In genomic region chr5:56837386-56837785, GRCh38 we compare ENCODE assay signal across 18 cellular contexts. TPM values are rescaled to one million over a fixed set of nuclear protein-coding genes. Genes with fewer than 3 reads are reported as not detected.
DNase-seq lines count a peak whose midpoint lies in the region; ATAC-seq and TF ChIP-seq lines count a peak whose summit lies in the region.
"Had no signal": no experiment of that assay in that cellular context is flagged by ENCODE, and none has a peak within 500 bp of the region (broad histone marks: within the 10 kb centered on the region; RNA-seq: fewer than 3 reads in every experiment).

No MANE protein-coding gene starts in this region.

- H3K27me3 Mint-ChIP-seq in CD8-positive, alpha-beta memory T cell: no peaks in the 10 kb centered on the region

- H3K36me3 Mint-ChIP-seq in CD8-positive, alpha-beta memory T cell: no peaks in the 10 kb centered on the region
- no peaks in the 10 kb centered on the region for H3K36me3 Mint-ChIP-seq in stimulated activated effector memory CD8-positive, alpha-beta T cell treated with anti-CD3 and anti-CD28 coated beads, Interleukin-12 subunit alpha, Interleukin-12 subunit beta, amount 100 ng/mL, for 72 hours

- H3K9me3 ChIP-seq in CD8-positive, alpha-beta memory T cell (ENCODE audit: low read length): no peaks in the 10 kb centered on the region
- H3K9me3 ChIP-seq in OCI-LY7 (ENCODE audit: low read length): no peaks in the 10 kb centered on the region
- H3K9me3 ChIP-seq in esophagus squamous epithelium: no peaks in the 10 kb centered on the region
- H3K9me3 ChIP-seq in testis: no peaks in the 10 kb centered on the region
- H3K9me3 ChIP-seq: left lung had no signal

- in situ Hi-C loops in GM13976 (cut with MboI; ENCODE audit: low sequenced_read_pairs, unreplicated experiment): no loop called here

- POLR2A ChIA-PET in CD8-positive, alpha-beta memory T cell (lab: Charles Lee): no interaction called here
- POLR2A ChIA-PET in OCI-LY7 (lab: Charles Lee): interaction anchor here (0.6 to 3.2 kb wide), 10 partner anchors 10 to 361 kb away, joined by 3 to 21 read pairs (median 4); no protein-coding TSS in a partner anchor

- H3K4me2 ChIP-seq in OCI-LY7 (ENCODE audit: low read length): peak overlapping the region; percentile 64; the same call in 1 of the 2 replicates

- H4K20me1 ChIP-seq in OCI-LY7 (ENCODE audit: insufficient read depth, low read length): peaks cover 36% of the 10 kb centered on the region

- 78 to 86% methylated on average over 3 of the region's 3 CpGs for WGBS in esophagus squamous epithelium, 2 donors
- 66 to 97% methylated on average over 3 of the region's 3 CpGs for WGBS in testis, 2 donors

- DNase-seq in CD8-positive, alpha-beta memory T cell: no peak
- DNase-seq in OCI-LY7 (ENCODE audit: low spot score) (no peak), esophagus squamous epithelium (lab: John Stamatoyannopoulos, UW) (no peak), testis (no peak), DMS79 (lab: John Stamatoyannopoulos, UW) (no peak), GM13976 (ENCODE audit: low spot score) (no peak)
- DNase-seq in stimulated activated effector memory CD8-positive, alpha-beta T cell treated with anti-CD3 and anti-CD28 coated beads, Interleukin-12 subunit alpha, Interleukin-12 subunit beta, amount 100 ng/mL, for 72 hours (ENCODE audit: low spot score in 2 of 2): no peak
- DNase-seq: activated CD4-positive, alpha-beta T cell treated with anti-CD3 and anti-CD28 coated beads for 48 hours; activated T-cell treated with anti-CD3 and anti-CD28 coated beads, Interleukin-2, amount 50 U/mL, for 48 hours; EL; H9; left lung; NCI-H2107; NCI-H69; retina had no signal

- H3K4me3 ChIP-seq in CD8-positive, alpha-beta memory T cell (ENCODE audit: low read length): no peak overlapping the region
- H3K4me3 ChIP-seq in OCI-LY7 (ENCODE audit: low read depth, low read length, poor library complexity, severe bottlenecking) (no peak overlapping the region), esophagus squamous epithelium (no peak overlapping the region), testis (no peak overlapping the region)
- H3K4me3 ChIP-seq: left lung had no signal

- H2AFZ ChIP-seq in OCI-LY7 (ENCODE audit: low read length): no peak overlapping the region

- no peaks in the 10 kb centered on the region for H3K9me2 ChIP-seq in OCI-LY7 (ENCODE audit: insufficient read depth, low read length)

- TF ChIP-seq CTCF in OCI-LY7 (conservative IDR thresholded peaks at IDR 0.05; ENCODE audit: low read length) (no peak), esophagus squamous epithelium (IDR thresholded peaks at IDR 0.05) (no peak), testis (IDR thresholded peaks at IDR 0.05) (no peak), GM13976 (IDR thresholded peaks at IDR 0.05; ENCODE audit: borderline replicate concordance, control extremely low read depth, extremely low read depth, insufficient read depth, missing control alignments) (no peak)

- peaks cover 79% of the 10 kb centered on the region for H3K4me1 ChIP-seq in CD8-positive, alpha-beta memory T cell (ENCODE audit: insufficient read depth, low read length)
- H3K4me1 ChIP-seq in OCI-LY7 (ENCODE audit: insufficient read depth, low read length, poor library complexity, severe bottlenecking): peaks cover 49% of the 10 kb centered on the region
- peaks cover 18 to 97% (median 27%) of the 10 kb centered on the region in 3 donors for H3K4me1 ChIP-seq in esophagus squamous epithelium
- peaks cover 12% of the 10 kb centered on the region for H3K4me1 ChIP-seq in testis

- peaks cover 79 to 90% (median 89%) of the 10 kb centered on the region in 3 donors for H3K4me1 Mint-ChIP-seq in CD8-positive, alpha-beta memory T cell
- H3K4me1 Mint-ChIP-seq in stimulated activated effector memory CD8-positive, alpha-beta T cell treated with anti-CD3 and anti-CD28 coated beads, Interleukin-12 subunit alpha, Interleukin-12 subunit beta, amount 100 ng/mL, for 72 hours: peaks cover 76% of the 10 kb centered on the region

- intact Hi-C loops in OCI-LY7 (cut with micrococcal nuclease; ENCODE audit: unreplicated experiment): no loop called here
- intact Hi-C loops in esophagus squamous epithelium (cut with DNase I): loop anchor here (5.0 kb wide), 1 partner anchor 565 kb away; no protein-coding TSS in a partner anchor
- intact Hi-C loops in testis (cut with DNase I; ENCODE audit: low total_unique reads): no loop called here

- ATAC-seq in stimulated activated effector memory CD8-positive, alpha-beta T cell treated with anti-CD3 and anti-CD28 coated beads, Interleukin-12 subunit alpha, Interleukin-12 subunit beta, amount 100 ng/mL, for 72 hours: no peak
- ATAC-seq: left lung had no signal

- no peaks in the 10 kb centered on the region for H3K9me3 Mint-ChIP-seq in CD8-positive, alpha-beta memory T cell
- no peaks in the 10 kb centered on the region for H3K9me3 Mint-ChIP-seq in stimulated activated effector memory CD8-positive, alpha-beta T cell treated with anti-CD3 and anti-CD28 coated beads, Interleukin-12 subunit alpha, Interleukin-12 subunit beta, amount 100 ng/mL, for 72 hours
- H3K9me3 Mint-ChIP-seq: H9; neural crest cell; T-helper 1 cell treated with Interleukin-12 subunit alpha and Interleukin-12 subunit beta and Interleukin-4 antibody, amounts not matched to agents 30 μg/mL and 1 μg/mL, for 36 hours had no signal

- TF ChIP-seq POLR2A in esophagus squamous epithelium (IDR thresholded peaks at IDR 0.05) (no peak), testis (IDR thresholded peaks at IDR 0.05) (no peak)

- no peak overlapping the region for H3K27ac ChIP-seq in CD8-positive, alpha-beta memory T cell (ENCODE audit: low read depth, low read length)
- H3K27ac ChIP-seq in OCI-LY7 (ENCODE audit: low read depth, low read length, poor library complexity, severe bottlenecking) (no peak overlapping the region), esophagus squamous epithelium (peak overlapping the region in 3 of 4 donors; percentile 33 to 77 (median 71)), testis (no peak overlapping the region)
- H3K27ac ChIP-seq: C4-2B had no signal

- peaks cover 98% of the 10 kb centered on the region for H3K79me2 ChIP-seq in OCI-LY7 (ENCODE audit: insufficient read depth, low read depth, low read length)

- H3K27me3 ChIP-seq in CD8-positive, alpha-beta memory T cell (ENCODE audit: insufficient read depth, low read length, poor library complexity, severe bottlenecking): no peaks in the 10 kb centered on the region
- H3K27me3 ChIP-seq in esophagus squamous epithelium (no peaks in the 10 kb centered on the region), testis (no peaks in the 10 kb centered on the region)
- H3K27me3 ChIP-seq: left lung had no signal

- H3K27ac Mint-ChIP-seq in CD8-positive, alpha-beta memory T cell: peak overlapping the region in 7 of 8 donors; percentile 21 to 92 (median 72)
- peak overlapping the region; percentile 89 for H3K27ac Mint-ChIP-seq in stimulated activated effector memory CD8-positive, alpha-beta T cell treated with anti-CD3 and anti-CD28 coated beads, Interleukin-12 subunit alpha, Interleukin-12 subunit beta, amount 100 ng/mL, for 72 hours
- H3K27ac Mint-ChIP-seq: T-helper 1 cell treated with Interleukin-12 subunit alpha and Interleukin-12 subunit beta and Interleukin-4 antibody, amounts not matched to agents 30 μg/mL and 1 μg/mL, for 36 hours had no signal

- no peaks in the 10 kb centered on the region for H3K36me3 ChIP-seq in CD8-positive, alpha-beta memory T cell (ENCODE audit: insufficient read depth, low read length)
- H3K36me3 ChIP-seq in OCI-LY7 (ENCODE audit: insufficient read depth, low read length) (0 out of 2 replicates have a peak, but pooled peaks cover 3% of the 10 kb centered on the region), esophagus squamous epithelium (no peaks in the 10 kb centered on the region), testis (ENCODE audit: low read depth, missing control alignments) (no peaks in the 10 kb centered on the region)
- H3K36me3 ChIP-seq: left lung had no signal

- no TSS peak for BruUV-seq in OCI-LY7 (replicated peaks; lab: Mats Ljungman, UMichigan)

- CTCF ChIA-PET in CD8-positive, alpha-beta memory T cell (lab: Charles Lee): interaction anchor here (0.7 to 3.7 kb wide), 10 partner anchors 11 to 905 kb away, joined by 3 to 25 read pairs (median 4); partner anchors contain the start of gene MAP3K1
- CTCF ChIA-PET in OCI-LY7 (lab: Charles Lee; ENCODE audit: unreplicated experiment): interaction anchor here (0.5 to 2.4 kb wide), 6 partner anchors 22 to 567 kb away, joined by 3 to 8 read pairs (median 4); partner anchors contain the start of gene MAP3K1

- no peak overlapping the region for H3K4me3 Mint-ChIP-seq in CD8-positive, alpha-beta memory T cell
- no peak overlapping the region for H3K4me3 Mint-ChIP-seq in stimulated activated effector memory CD8-positive, alpha-beta T cell treated with anti-CD3 and anti-CD28 coated beads, Interleukin-12 subunit alpha, Interleukin-12 subunit beta, amount 100 ng/mL, for 72 hours
- H3K4me3 Mint-ChIP-seq: H9; neural crest cell; T-helper 1 cell treated with Interleukin-12 subunit alpha and Interleukin-12 subunit beta and Interleukin-4 antibody, amounts not matched to agents 30 μg/mL and 1 μg/mL, for 36 hours had no signal

RNA-seq across cellular contexts. Expression of gene MAP3K1, which starts 22.0 kb away (rescaled TPM):
- total RNA-seq in CD8-positive, alpha-beta memory T cell: 10 to 100 TPM; 18.1 to 18.7 TPM
- 34.6 TPM for polyA plus RNA-seq in CD8-positive, alpha-beta memory T cell
- total RNA-seq in OCI-LY7 (2014; rRNA removed; shearing (Covaris generic)): 25.9 and 29.9 TPM in 2 replicates
- total RNA-seq in OCI-LY7 (2022) (29.4 and 31.5 TPM in 2 replicates), esophagus squamous epithelium (10 to 100 TPM; 22.8 to 35.9 (median 29.9) TPM), testis (10 to 100 TPM; 42.5 to 52.0 TPM)
- polyA plus RNA-seq in testis (ENCODE audit: insufficient read depth, low read depth, low replicate concordance): 20.4 TPM

Comparison
In these comparisons a context has a peak if more than half of its experiments do, and no peak if none do; other contexts are left out.
1. H3K27ac ChIP-seq: peak in esophagus squamous epithelium (3 of 4); none in CD8-positive, alpha-beta memory T cell (single experiment), OCI-LY7 (single experiment) and testis (0 of 2).